9 cellular contexts compared by ENCODE assay signal in genomic region chr17:50634123-50634914, GRCh38. TPM values are rescaled to one million over a fixed set of nuclear protein-coding genes. Genes with fewer than 3 reads are reported as not detected.
DNase-seq lines count a peak whose midpoint lies in the region; ATAC-seq, FAIRE-seq and TF ChIP-seq lines count a peak whose summit lies in the region.
"Had no signal": no experiment of that assay in that cellular context is flagged by ENCODE, and none has a peak within 500 bp of the region (broad histone marks: within the 10 kb centered on the region; RNA-seq: fewer than 3 reads in every experiment).

Gene ABCC3, plus strand, starts transcription at chr17:50634881. Its CDS starts 56 bp downstream, at chr17:50634937.

- DNase-seq in GM12864 (ENCODE audit: low read depth) (no peak), RWPE2 (ENCODE audit: low spot score) (no peak), fibroblast of villous mesenchyme (ENCODE audit: low read depth) (peak; percentile 70), osteocyte (ENCODE audit: extremely low spot score, unreplicated experiment) (no peak), GM12891 (ENCODE audit: insufficient read length, low spot score) (no peak)
- DNase-seq in activated CD4-positive, alpha-beta T cell treated with anti-CD3 and anti-CD28 coated beads, Interleukin-2, amount 10 ng/mL, durations not matched to agents 24 days and 14 days: no peak

- H3K9me3 ChIP-seq in RWPE2 (ENCODE audit: severe bottlenecking): no peaks in the 10 kb centered on the region
- H3K9me3 ChIP-seq: neutrophil had no signal

- TF ChIP-seq CTCF in GM12864 (IDR thresholded peaks at IDR 0.05; ENCODE audit: low read depth, low read length, missing control alignments): no peak
- TF ChIP-seq CTCF in RWPE2 (IDR thresholded peaks at IDR 0.05; ENCODE audit: poor library complexity, severe bottlenecking): peak; percentile 22
- no peak for TF ChIP-seq CTCF in fibroblast of villous mesenchyme (IDR thresholded peaks at IDR 0.05; ENCODE audit: insufficient read depth, low read depth, low read length)
- no peak for TF ChIP-seq CTCF in osteocyte (IDR thresholded peaks at IDR 0.05)

- peaks cover 40% of the 10 kb centered on the region for H3K4me1 ChIP-seq in RWPE2 (ENCODE audit: insufficient read depth, poor library complexity, severe bottlenecking)

- peak within 1 kb of the TSS; percentile 14 for H3K4me3 Mint-ChIP-seq in osteocyte (ENCODE audit: unreplicated experiment)
- no peak within 1 kb of the TSS for H3K4me3 Mint-ChIP-seq in activated CD4-positive, alpha-beta T cell treated with anti-CD3 and anti-CD28 coated beads, Interleukin-2, amount 10 ng/mL, durations not matched to agents 24 days and 14 days

- peaks cover 16% of the 10 kb centered on the region for H3K27me3 Mint-ChIP-seq in osteocyte (ENCODE audit: unreplicated experiment)
- H3K27me3 Mint-ChIP-seq in activated CD4-positive, alpha-beta T cell treated with anti-CD3 and anti-CD28 coated beads, Interleukin-2, amount 10 ng/mL, durations not matched to agents 24 days and 14 days: peaks cover 68% of the 10 kb centered on the region

- H3K9me3 Mint-ChIP-seq in osteocyte (ENCODE audit: unreplicated experiment): no peaks in the 10 kb centered on the region
- H3K9me3 Mint-ChIP-seq in activated CD4-positive, alpha-beta T cell treated with anti-CD3 and anti-CD28 coated beads, Interleukin-2, amount 10 ng/mL, durations not matched to agents 24 days and 14 days: no peaks in the 10 kb centered on the region

- intact Hi-C loops in activated CD4-positive, alpha-beta T cell treated with anti-CD3 and anti-CD28 coated beads, Interleukin-2, amount 10 ng/mL, durations not matched to agents 24 days and 14 days (cut with micrococcal nuclease): loop anchor here (5.0 kb wide), 2 partner anchors 33 to 48 kb away; no protein-coding TSS in a partner anchor

- peak within 1 kb of the TSS; percentile 98 for H3K27ac ChIP-seq in RWPE2 (ENCODE audit: poor library complexity, severe bottlenecking)
- H3K27ac ChIP-seq: neutrophil had no signal

- ATAC-seq in RWPE2 (ENCODE audit: low read depth) (peak; percentile 17; the same call in 2 of the 3 replicates), HG03432 (IDR thresholded peaks at IDR 0.05; ENCODE audit: unreplicated experiment) (no peak), HG03139 (IDR thresholded peaks at IDR 0.05; ENCODE audit: unreplicated experiment) (no peak)

- peaks cover 6% of the 10 kb centered on the region; the same call in 1 of the 2 replicates for H3K36me3 ChIP-seq in RWPE2 (ENCODE audit: low read depth)
- H3K36me3 ChIP-seq: neutrophil had no signal

- H3K4me1 Mint-ChIP-seq in osteocyte (ENCODE audit: unreplicated experiment): peaks cover 35% of the 10 kb centered on the region
- peaks cover 3% of the 10 kb centered on the region for H3K4me1 Mint-ChIP-seq in activated CD4-positive, alpha-beta T cell treated with anti-CD3 and anti-CD28 coated beads, Interleukin-2, amount 10 ng/mL, durations not matched to agents 24 days and 14 days

- no peak for FAIRE-seq in GM12891 (lab: Jason Lieb, UNC)

- no peak for TF ChIP-seq POLR2A in GM12891 (IDR thresholded peaks at IDR 0.05; ENCODE audit: low read depth, low read length)

- no peaks in the 10 kb centered on the region for H3K36me3 Mint-ChIP-seq in osteocyte (ENCODE audit: unreplicated experiment)
- H3K36me3 Mint-ChIP-seq in activated CD4-positive, alpha-beta T cell treated with anti-CD3 and anti-CD28 coated beads, Interleukin-2, amount 10 ng/mL, durations not matched to agents 24 days and 14 days (ENCODE audit: low read depth): no peaks in the 10 kb centered on the region

- no peak within 1 kb of the TSS for H3K27ac Mint-ChIP-seq in osteocyte (ENCODE audit: unreplicated experiment)
- no peak within 1 kb of the TSS for H3K27ac Mint-ChIP-seq in activated CD4-positive, alpha-beta T cell treated with anti-CD3 and anti-CD28 coated beads, Interleukin-2, amount 10 ng/mL, durations not matched to agents 24 days and 14 days

- no peaks in the 10 kb centered on the region for H3K27me3 ChIP-seq in RWPE2 (ENCODE audit: insufficient read depth, poor library complexity, severe bottlenecking)

- H3K4me3 ChIP-seq in GM12864 (ENCODE audit: low read depth, low read length): peak within 1 kb of the TSS; percentile 56
- H3K4me3 ChIP-seq in RWPE2 (ENCODE audit: severe bottlenecking): peak within 1 kb of the TSS; percentile 55
- H3K4me3 ChIP-seq in fibroblast of villous mesenchyme (ENCODE audit: low read depth, low read length): peak within 1 kb of the TSS; percentile 70

TF ChIP-seq in GM12891, 5 proteins besides CTCF, POLR2A, EP300 and RAD21:
- no peak for TF ChIP-seq SPI1 (IDR thresholded peaks at IDR 0.05; ENCODE audit: low read depth, low read length)
- TF ChIP-seq POU2F2 (IDR thresholded peaks at IDR 0.05; ENCODE audit: low read depth, low read length): no peak
- TF ChIP-seq TAF1 (IDR thresholded peaks at IDR 0.05; ENCODE audit: low read depth, low read length): no peak
TF ChIP-seq in GM12891: peak in this region for 0.

RNA-seq across cellular contexts. Expression of gene ABCC3, which starts in this region (rescaled TPM):
- total RNA-seq in fibroblast of villous mesenchyme: 14.5 and 39.3 TPM in 2 replicates
- 0.37 and 0.73 TPM in 2 replicates for total RNA-seq in osteocyte
- not detected for polyA plus RNA-seq in GM12891 (2012; ENCODE audit: low read depth, missing spikeins)
- total RNA-seq in activated CD4-positive, alpha-beta T cell treated with anti-CD3 and anti-CD28 coated beads, Interleukin-2, amount 10 ng/mL, durations not matched to agents 24 days and 14 days: not detected in 2 replicates
